Comparison of ENCODE assay signal across 12 cellular contexts in genomic region chr3:125148836-125149235, GRCh38.
DNase-seq lines count a peak whose midpoint lies in the region; ATAC-seq and TF ChIP-seq lines count a peak whose summit lies in the region.
"Had no signal": no experiment of that assay in that cellular context is flagged by ENCODE, and none has a peak within 500 bp of the region (broad histone marks: within the 10 kb centered on the region; RNA-seq: fewer than 3 reads in every experiment).

No MANE protein-coding gene starts in this region.

- no peak for DNase-seq in Right ventricle myocardium inferior (ENCODE audit: missing footprints)
- DNase-seq in cardiac septum (ENCODE audit: low spot score), result no peak
- peak; percentile 60 for DNase-seq in endodermal cell
- DNase-seq in mucosa of descending colon, result peak in 1 of 3 donors; percentile 73
- DNase-seq in progenitor cell of endocrine pancreas (ENCODE audit: low spot score, unreplicated experiment), result no peak
- no peak for DNase-seq in HAP-1 (ENCODE audit: low spot score in 2 of 2)
- DNase-seq in activated CD4-positive, CD25-positive, alpha-beta regulatory T cell treated with anti-CD3 and anti-CD28 coated beads, Interleukin-2, amount 50 U/mL, for 72 hours, result no peak
- no peak for DNase-seq in SW480 (ENCODE audit: low spot score)
- DNase-seq: activated naive CD4-positive, alpha-beta T cell treated with anti-CD3 and anti-CD28 coated beads for 36 hours; mammary epithelial cell had no signal

- H3K4me1 Mint-ChIP-seq in endodermal cell (peaks cover 12% of the 10 kb centered on the region), progenitor cell of endocrine pancreas (ENCODE audit: low read depth) (peaks cover 1% of the 10 kb centered on the region)

- no peaks in the 10 kb centered on the region for H3K9me3 ChIP-seq in endodermal cell (ENCODE audit: control insufficient read depth, low read length)
- H3K9me3 ChIP-seq in mucosa of descending colon, result no peaks in the 10 kb centered on the region
- no peaks in the 10 kb centered on the region for H3K9me3 ChIP-seq in HAP-1

- ATAC-seq in Right ventricle myocardium inferior, result peak; percentile 48
- ATAC-seq in mucosa of descending colon, result peak; percentile 49

- H3K27me3 Mint-ChIP-seq in endodermal cell (ENCODE audit: insufficient read depth) (no peaks in the 10 kb centered on the region), progenitor cell of endocrine pancreas (peaks cover 3% of the 10 kb centered on the region)

- H3K27ac Mint-ChIP-seq in endodermal cell (no peak overlapping the region), progenitor cell of endocrine pancreas (no peak overlapping the region)
- H3K27ac Mint-ChIP-seq: activated naive CD4-positive, alpha-beta T cell treated with anti-CD3 and anti-CD28 coated beads for 36 hours had no signal

- H3K4me3 ChIP-seq in endodermal cell (ENCODE audit: low read length) (no peak overlapping the region), mucosa of descending colon (no peak overlapping the region), HAP-1 (no peak overlapping the region)

- intact Hi-C loops in Right ventricle myocardium inferior (cut with DNase I) (no loop called here), cardiac septum (cut with DNase I) (no loop called here), mucosa of descending colon (cut with DNase I, micrococcal nuclease) (no loop called here)

- H3K4me1 ChIP-seq in endodermal cell (ENCODE audit: control insufficient read depth, insufficient read depth, low read length), result peaks cover 6% of the 10 kb centered on the region
- no peaks in the 10 kb centered on the region for H3K4me1 ChIP-seq in mucosa of descending colon (ENCODE audit: low read depth)
- H3K4me1 ChIP-seq in HAP-1, result no peaks in the 10 kb centered on the region

- H3K36me3 ChIP-seq in endodermal cell (ENCODE audit: control insufficient read depth, insufficient read depth, low read length), result no peaks in the 10 kb centered on the region
- no peaks in the 10 kb centered on the region for H3K36me3 ChIP-seq in mucosa of descending colon (ENCODE audit: low read depth)
- H3K36me3 ChIP-seq in HAP-1 (replicated peaks), result no peaks in the 10 kb centered on the region

- in situ Hi-C loops in HAP-1 (cut with MboI; ENCODE audit: low sequenced_read_pairs), result no loop called here

- H3K4me3 Mint-ChIP-seq in endodermal cell (no peak overlapping the region), progenitor cell of endocrine pancreas (ENCODE audit: low read depth) (no peak overlapping the region)
- H3K4me3 Mint-ChIP-seq: activated naive CD4-positive, alpha-beta T cell treated with anti-CD3 and anti-CD28 coated beads for 36 hours had no signal

- no peaks in the 10 kb centered on the region for H3K9me3 Mint-ChIP-seq in endodermal cell
- no peaks in the 10 kb centered on the region for H3K9me3 Mint-ChIP-seq in progenitor cell of endocrine pancreas (ENCODE audit: low read depth)
- H3K9me3 Mint-ChIP-seq: activated naive CD4-positive, alpha-beta T cell treated with anti-CD3 and anti-CD28 coated beads for 36 hours had no signal

- H3K27ac ChIP-seq in endodermal cell (ENCODE audit: low read depth, low read length), result no peak overlapping the region
- H3K27ac ChIP-seq: 22Rv1, epithelial cell of prostate had no signal

- H3K36me3 Mint-ChIP-seq in endodermal cell (ENCODE audit: low read depth) (no peaks in the 10 kb centered on the region), progenitor cell of endocrine pancreas (ENCODE audit: insufficient read depth) (no peaks in the 10 kb centered on the region)

- TF ChIP-seq CTCF in endodermal cell (conservative IDR thresholded peaks at IDR 0.05) (no peak), mucosa of descending colon (IDR thresholded peaks at IDR 0.05) (no peak), progenitor cell of endocrine pancreas (IDR thresholded peaks at IDR 0.05; ENCODE audit: unreplicated experiment) (no peak)

- H3K27me3 ChIP-seq in endodermal cell (ENCODE audit: control insufficient read depth, insufficient read depth, low read length, poor library complexity, severe bottlenecking), result no peaks in the 10 kb centered on the region
- H3K27me3 ChIP-seq in HAP-1 (ENCODE audit: low read depth), result no peaks in the 10 kb centered on the region

- no peak overlapping the region for H3K9ac ChIP-seq in endodermal cell (ENCODE audit: extremely low read depth, low read length, poor library complexity, severe bottlenecking)

- WGBS in endodermal cell (ENCODE audit: insufficient coverage in 1 of 2, insufficient read length in 1 of 2), 2 experiments, result 89 to 96% methylated on average over 10 to 17 of the region's 17 CpGs
